ENCODE assay signal across 8 cellular contexts in the genomic region with DNA sequence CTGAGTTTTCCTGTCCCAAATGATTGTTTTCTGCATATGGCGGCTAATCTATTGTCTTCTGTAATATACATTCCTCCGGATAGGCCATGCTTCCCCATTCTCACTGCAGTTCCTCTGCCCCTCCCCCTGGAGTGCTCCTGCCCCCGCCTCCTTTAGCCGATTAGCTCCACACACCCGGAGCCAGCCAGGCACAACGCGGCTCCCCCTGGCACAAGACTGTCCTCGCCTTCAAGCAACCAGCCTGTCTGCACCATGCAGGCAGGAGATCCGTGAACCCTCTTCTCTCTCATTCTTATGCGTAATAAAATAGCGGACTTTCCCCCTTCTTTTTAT. TPM values are rescaled to one million over a fixed set of nuclear protein-coding genes. Genes with fewer than 3 reads are reported as not detected.
DNase-seq lines count a peak whose midpoint lies in the region; TF ChIP-seq lines count a peak whose summit lies in the region.

No MANE protein-coding gene starts in this region.

- peaks cover 32% of the 10 kb centered on the region for H3F3A ChIP-seq in MM.1S (ENCODE audit: insufficient read depth, low read length)

- no peaks in the 10 kb centered on the region for H3K36me3 Mint-ChIP-seq in T-helper 2 cell treated with Interferon-gamma antibody and Interleukin-4, amounts not matched to agents 5 μg/mL and 100 μg/mL, for 36 hours (ENCODE audit: low read depth)

- H3K9me2 ChIP-seq in MM.1S (replicated peaks; ENCODE audit: insufficient read depth, low read length), result no peaks in the 10 kb centered on the region

- H3K4me3 ChIP-seq in MM.1S (ENCODE audit: low read length) (peak overlapping the region; percentile 67), stomach smooth muscle (ENCODE audit: low read length in 2 of 2) (peak overlapping the region; percentile 63 to 74)

- H3K27ac ChIP-seq in MM.1S (ENCODE audit: low read length) (no peak overlapping the region; the same call in 1 of the 2 replicates), stomach smooth muscle (ENCODE audit: low read length) (peak overlapping the region; percentile 18)

- no peaks in the 10 kb centered on the region for H4K20me1 ChIP-seq in MM.1S (ENCODE audit: insufficient read depth, low read length)

- H3K36me3 ChIP-seq in MM.1S (replicated peaks; ENCODE audit: insufficient read depth, low read length) (no peaks in the 10 kb centered on the region), stomach smooth muscle (ENCODE audit: control insufficient read depth in 2 of 2, insufficient read depth in 2 of 2, low read length in 2 of 2) (no peaks in the 10 kb centered on the region)

- H3K9ac ChIP-seq in MM.1S (ENCODE audit: low read length), result no peak overlapping the region
- H3K9ac ChIP-seq in stomach smooth muscle (ENCODE audit: low read length in 2 of 2), result no peak overlapping the region

- DNase-seq in DMS79 (lab: John Stamatoyannopoulos, UW) (peak; percentile 73), MM.1S (peak; percentile 18), amygdala (lab: John Stamatoyannopoulos, UW) (peak in 43 of 56 donors; percentile 16 to 74 (median 44)), islet precursor cell (peak; percentile 87), mucosa of gallbladder (ENCODE audit: low spot score) (no peak)
- DNase-seq in stimulated activated CD4-positive, alpha-beta T cell treated with anti-CD3 and anti-CD28 coated beads, Interleukin-4, amount 100 ng/mL, for 24 hours, result no peak
- DNase-seq in T-helper 2 cell treated with Interferon-gamma antibody and Interleukin-4, amounts not matched to agents 5 μg/mL and 100 μg/mL, for 36 hours (ENCODE audit: low spot score), result no peak

- H3K27ac Mint-ChIP-seq in T-helper 2 cell treated with Interferon-gamma antibody and Interleukin-4, amounts not matched to agents 5 μg/mL and 100 μg/mL, for 36 hours, result no peak overlapping the region

- H3K9me3 Mint-ChIP-seq in T-helper 2 cell treated with Interferon-gamma antibody and Interleukin-4, amounts not matched to agents 5 μg/mL and 100 μg/mL, for 36 hours, result no peaks in the 10 kb centered on the region

- H3K4me2 ChIP-seq in MM.1S (ENCODE audit: low read depth, low read length), result peak overlapping the region; percentile 87

- peaks cover 3% of the 10 kb centered on the region for H3K4me1 Mint-ChIP-seq in T-helper 2 cell treated with Interferon-gamma antibody and Interleukin-4, amounts not matched to agents 5 μg/mL and 100 μg/mL, for 36 hours (ENCODE audit: low read depth)

- peaks cover 21% of the 10 kb centered on the region for H3K4me1 ChIP-seq in MM.1S (ENCODE audit: low read length)
- peaks cover 21% of the 10 kb centered on the region for H3K4me1 ChIP-seq in stomach smooth muscle (ENCODE audit: control insufficient read depth, insufficient read depth, low read length)

- H3K27me3 Mint-ChIP-seq in T-helper 2 cell treated with Interferon-gamma antibody and Interleukin-4, amounts not matched to agents 5 μg/mL and 100 μg/mL, for 36 hours (ENCODE audit: low read depth), result peaks cover 74% of the 10 kb centered on the region

- H3K9me3 ChIP-seq in MM.1S (replicated peaks; ENCODE audit: insufficient read depth, low read length), result no peaks in the 10 kb centered on the region
- no peaks in the 10 kb centered on the region for H3K9me3 ChIP-seq in stomach smooth muscle (ENCODE audit: control insufficient read depth in 2 of 2, low read length in 2 of 2)

- H2AFZ ChIP-seq in MM.1S (ENCODE audit: low read length), result peak overlapping the region; percentile 63; the same call in 1 of the 2 replicates

- no peak for TF ChIP-seq CTCF in MM.1S (IDR thresholded peaks at IDR 0.05; ENCODE audit: low read length)

- no peaks in the 10 kb centered on the region for H3K79me2 ChIP-seq in MM.1S (ENCODE audit: low read length)

- no peak overlapping the region for H3K4me3 Mint-ChIP-seq in T-helper 2 cell treated with Interferon-gamma antibody and Interleukin-4, amounts not matched to agents 5 μg/mL and 100 μg/mL, for 36 hours

- H3K27me3 ChIP-seq in MM.1S (replicated peaks; ENCODE audit: insufficient read depth, low read length) (no peaks in the 10 kb centered on the region), stomach smooth muscle (ENCODE audit: control insufficient read depth in 1 of 2, insufficient read depth in 2 of 2, low read length in 2 of 2) (no peaks in the 10 kb centered on the region)

RNA-seq across cellular contexts. Expression of gene SERTAD4, which starts 18.0 kb away (rescaled TPM):
- 2.6 TPM for total RNA-seq in mucosa of gallbladder

Comparison
In these comparisons a context has a peak if more than half of its experiments do, and no peak if none do; other contexts are left out.
1. DNase-seq: peak in DMS79 (single experiment), MM.1S (single experiment), amygdala (43 of 56) and islet precursor cell (single experiment); none in mucosa of gallbladder (single experiment), stimulated activated CD4-positive, alpha-beta T cell treated with anti-CD3 and anti-CD28 coated beads, Interleukin-4, amount 100 ng/mL, for 24 hours (single experiment) and T-helper 2 cell treated with Interferon-gamma antibody and Interleukin-4, amounts not matched to agents 5 μg/mL and 100 μg/mL, for 36 hours (single experiment).